Comparison of ENCODE assay signal across 23 cellular contexts in genomic region chr7:104838537-104839299, GRCh38.
DNase-seq lines count a peak whose midpoint lies in the region; ATAC-seq lines count a peak whose summit lies in the region.
"Had no signal": no experiment of that assay in that cellular context is flagged by ENCODE, and none has a peak within 500 bp of the region (broad histone marks: within the 10 kb centered on the region; RNA-seq: fewer than 3 reads in every experiment).

No MANE protein-coding gene starts in this region.

- H3K4me3 Mint-ChIP-seq in stimulated activated naive B cell treated with anti-CD40 and anti-IgM and Interleukin-4, amounts not matched to agents 10 μg/mL and 1 μg/mL and 100 μg/mL, for 72 hours = no peak overlapping the region
- H3K4me3 Mint-ChIP-seq: activated naive CD8-positive, alpha-beta T cell treated with anti-CD3 and anti-CD28 coated beads, Interleukin-2, amount 10 ng/mL, durations not matched to agents 7 days and 5 days; activated T-cell treated with anti-CD3 and anti-CD28 coated beads, Interleukin-2, amount 50 U/mL, for 4 hours; stimulated activated naive CD8-positive, alpha-beta T cell treated with anti-CD3 and anti-CD28 coated beads, Interleukin-15, amount 100 ng/mL, for 72 hours; T-helper 1 cell treated with Interleukin-12 subunit alpha and Interleukin-12 subunit beta and Interleukin-4 antibody, amounts not matched to agents 30 μg/mL and 1 μg/mL, for 36 hours had no signal

- H3K27ac Mint-ChIP-seq in stimulated activated naive B cell treated with anti-CD40 and anti-IgM and Interleukin-4, amounts not matched to agents 10 μg/mL and 1 μg/mL and 100 μg/mL, for 72 hours = no peak overlapping the region
- H3K27ac Mint-ChIP-seq: activated naive CD8-positive, alpha-beta T cell treated with anti-CD3 and anti-CD28 coated beads, Interleukin-2, amount 10 ng/mL, durations not matched to agents 7 days and 5 days; stimulated activated naive CD8-positive, alpha-beta T cell treated with anti-CD3 and anti-CD28 coated beads, Interleukin-15, amount 100 ng/mL, for 72 hours; T-helper 1 cell treated with Interleukin-12 subunit alpha and Interleukin-12 subunit beta and Interleukin-4 antibody, amounts not matched to agents 30 μg/mL and 1 μg/mL, for 36 hours had no signal

- peaks cover 3 to 7% of the 10 kb centered on the region in 2 donors for H3K4me1 Mint-ChIP-seq in stimulated activated naive B cell treated with anti-CD40 and anti-IgM and Interleukin-4, amounts not matched to agents 10 μg/mL and 1 μg/mL and 100 μg/mL, for 72 hours
- H3K4me1 Mint-ChIP-seq: activated naive CD8-positive, alpha-beta T cell treated with anti-CD3 and anti-CD28 coated beads, Interleukin-2, amount 10 ng/mL, durations not matched to agents 7 days and 5 days; stimulated activated naive CD8-positive, alpha-beta T cell treated with anti-CD3 and anti-CD28 coated beads, Interleukin-15, amount 100 ng/mL, for 72 hours had no signal

- H3K9me3 Mint-ChIP-seq in stimulated activated naive B cell treated with anti-CD40 and anti-IgM and Interleukin-4, amounts not matched to agents 10 μg/mL and 1 μg/mL and 100 μg/mL, for 72 hours = no peaks in the 10 kb centered on the region
- H3K9me3 Mint-ChIP-seq: activated naive CD8-positive, alpha-beta T cell treated with anti-CD3 and anti-CD28 coated beads, Interleukin-2, amount 10 ng/mL, durations not matched to agents 7 days and 5 days; activated T-cell treated with anti-CD3 and anti-CD28 coated beads, Interleukin-2, amount 50 U/mL, for 4 hours; stimulated activated naive CD8-positive, alpha-beta T cell treated with anti-CD3 and anti-CD28 coated beads, Interleukin-15, amount 100 ng/mL, for 72 hours; T-helper 1 cell treated with Interleukin-12 subunit alpha and Interleukin-12 subunit beta and Interleukin-4 antibody, amounts not matched to agents 30 μg/mL and 1 μg/mL, for 36 hours had no signal

- H3K27me3 Mint-ChIP-seq in stimulated activated naive B cell treated with anti-CD40 and anti-IgM and Interleukin-4, amounts not matched to agents 10 μg/mL and 1 μg/mL and 100 μg/mL, for 72 hours = peaks cover 42 to 50% of the 10 kb centered on the region in 2 donors

- DNase-seq in NCI-H2171 treated with DMSO at 0.1 percent for 48 hours (lab: John Stamatoyannopoulos, UW) (peak; percentile 14), NCI-H2171 (lab: John Stamatoyannopoulos, UW) (no peak), OCI-M1 (lab: John Stamatoyannopoulos, UW) (peak; percentile 77), GM19238 (ENCODE audit: insufficient read length, low spot score) (no peak), activated T-cell treated with anti-CD3 and anti-CD28 coated beads for 4 hours (no peak)
- peak; percentile 28 for DNase-seq in stimulated activated naive B cell treated with anti-CD40 and anti-IgM and Interleukin-4, amounts not matched to agents 10 μg/mL and 1 μg/mL and 100 μg/mL, for 72 hours
- no peak for DNase-seq in activated T-cell treated with anti-CD3 and anti-CD28 coated beads, Interleukin-2, amount 50 U/mL, for 48 hours
- DNase-seq: activated CD4-positive, CD25-positive, alpha-beta regulatory T cell; activated gamma-delta T cell treated with Interleukin-2 at 50 U/mL for 16 hours; activated naive CD8-positive, alpha-beta T cell treated with anti-CD3 and anti-CD28 coated beads, Interleukin-2, amount 10 ng/mL, durations not matched to agents 7 days and 5 days; activated T-cell treated with anti-CD3 and anti-CD28 coated beads, Interleukin-2, amount 50 U/mL, for 4 hours; Calu3; mucosa of descending colon; NCI-H2029; NCI-H2227 treated with DMSO at 0.1 percent for 48 hours; NCI-H526; PC-3; SK-N-SH; stimulated activated CD4-positive, alpha-beta T cell treated with anti-CD3 and anti-CD28 coated beads, Interleukin-1b, Interleukin-23, amount 100 ng/mL, for 48 hours; stimulated activated naive CD8-positive, alpha-beta T cell treated with anti-CD3 and anti-CD28 coated beads, Interleukin-15, amount 100 ng/mL, for 72 hours had no signal

- ATAC-seq in HG02763 (IDR thresholded peaks at IDR 0.05; ENCODE audit: unreplicated experiment) = peak; percentile 42
- ATAC-seq in stimulated activated naive B cell treated with anti-CD40 and anti-IgM and Interleukin-4, amounts not matched to agents 10 μg/mL and 1 μg/mL and 100 μg/mL, for 72 hours (replicated peaks) = peak; percentile 92 to 95
- ATAC-seq: activated T-cell treated with anti-CD3 and anti-CD28 coated beads, Interleukin-2, amount 50 U/mL, for 4 hours; K562; mucosa of descending colon; PC-3; stimulated activated naive CD8-positive, alpha-beta T cell treated with anti-CD3 and anti-CD28 coated beads, Interleukin-15, amount 100 ng/mL, for 72 hours had no signal

- no peaks in the 10 kb centered on the region for H3K36me3 Mint-ChIP-seq in stimulated activated naive B cell treated with anti-CD40 and anti-IgM and Interleukin-4, amounts not matched to agents 10 μg/mL and 1 μg/mL and 100 μg/mL, for 72 hours
- H3K36me3 Mint-ChIP-seq: activated naive CD8-positive, alpha-beta T cell treated with anti-CD3 and anti-CD28 coated beads, Interleukin-2, amount 10 ng/mL, durations not matched to agents 7 days and 5 days had no signal

Comparison
In these comparisons a context has a peak if more than half of its experiments do, and no peak if none do; other contexts are left out.
1. DNase-seq: peak in NCI-H2171 treated with DMSO at 0.1 percent for 48 hours (single experiment), OCI-M1 (single experiment) and stimulated activated naive B cell treated with anti-CD40 and anti-IgM and Interleukin-4, amounts not matched to agents 10 μg/mL and 1 μg/mL and 100 μg/mL, for 72 hours (single experiment); none in NCI-H2171 (single experiment), GM19238 (single experiment), activated T-cell treated with anti-CD3 and anti-CD28 coated beads, Interleukin-2, amount 50 U/mL, for 48 hours (0 of 2) and activated T-cell treated with anti-CD3 and anti-CD28 coated beads for 4 hours (single experiment).